In genomic region chr1:228983661-228984060, GRCh38 we compare ENCODE assay signal across 21 cellular contexts.
"Had no signal": no experiment of that assay in that cellular context is flagged by ENCODE, and none has a peak within 500 bp of the region (broad histone marks: within the 10 kb centered on the region; RNA-seq: fewer than 3 reads in every experiment).

No MANE protein-coding gene starts in this region.

- ATAC-seq: esophagus mucosa, left lung, lower lobe of right lung, natural killer cell, pancreas, psoas muscle, sciatic nerve had no signal

- H3K36me3 ChIP-seq: heart right ventricle, left lung, lower lobe of right lung, pancreas, stomach, thoracic aorta, transverse colon had no signal

- H3K9me3 ChIP-seq: heart right ventricle, left lung, lower lobe of right lung, pancreas, psoas muscle, stomach, thoracic aorta, transverse colon had no signal

- H3K27me3 Mint-ChIP-seq: central memory CD8-positive, alpha-beta T cell had no signal

- H3K4me3 Mint-ChIP-seq: central memory CD8-positive, alpha-beta T cell; memory B cell; mesothelial cell of epicardium; natural killer cell; neural crest cell had no signal

- DNase-seq: heart right ventricle; hypothalamus; left lung; lower lobe of right lung; natural killer cell; occipital lobe; pancreas; psoas muscle; retina; stimulated activated CD4-positive, alpha-beta T cell treated with anti-CD3 and anti-CD28 coated beads, Interleukin-2, amount 100 ng/mL, for 24 hours; stimulated activated naive CD4-positive, alpha-beta T cell; stomach; substantia nigra; transverse colon had no signal

- H3K27me3 ChIP-seq: heart right ventricle, left lung, pancreas, stomach, transverse colon had no signal

- H3K27ac Mint-ChIP-seq: memory B cell, mesothelial cell of epicardium, natural killer cell had no signal

- H3K4me1 Mint-ChIP-seq: central memory CD8-positive, alpha-beta T cell; memory B cell; natural killer cell had no signal

- H3K36me3 Mint-ChIP-seq: memory B cell, mesothelial cell of epicardium, natural killer cell had no signal

- H3K4me3 ChIP-seq: heart right ventricle, left lung, lower lobe of right lung, pancreas, psoas muscle, stomach, thoracic aorta, transverse colon had no signal

- H3K9me3 Mint-ChIP-seq: central memory CD8-positive, alpha-beta T cell; mesothelial cell of epicardium; natural killer cell; neural crest cell had no signal

- H3K27ac ChIP-seq: lower lobe of right lung, pancreas, psoas muscle, thoracic aorta, transverse colon had no signal
